ENCODE assay signal across 21 cellular contexts in genomic region chr16:52731219-52731875, GRCh38.
"Had no signal": no experiment of that assay in that cellular context is flagged by ENCODE, and none has a peak within 500 bp of the region (broad histone marks: within the 10 kb centered on the region; RNA-seq: fewer than 3 reads in every experiment).

No MANE protein-coding gene starts in this region.

- H3K9me3 ChIP-seq: lower lobe of right lung, mucosa of descending colon had no signal

- H3K36me3 ChIP-seq: esophagus muscularis mucosa, gastroesophageal sphincter, heart left ventricle, left lung, lower lobe of right lung had no signal

- H3K4me1 ChIP-seq: foreskin keratinocyte, lower lobe of right lung had no signal

- FAIRE-seq: colon, endothelial cell of umbilical vein, frontal cortex had no signal

- ATAC-seq: foreskin keratinocyte, gastroesophageal sphincter, heart left ventricle, left cardiac atrium, left lung, left ventricle myocardium superior, lower lobe of right lung, mucosa of descending colon had no signal

- H3K27me3 ChIP-seq: foreskin keratinocyte, left lung had no signal

- DNase-seq: dermis blood vessel endothelial cell; dorsolateral prefrontal cortex; effector CD4-positive, alpha-beta T cell; effector memory CD4-positive, alpha-beta T cell; foreskin keratinocyte; heart left ventricle; hippocampal formation; immature natural killer cell; islet precursor cell; left cardiac atrium; left ventricle myocardium superior; lower lobe of right lung; mesenchymal stem cell; mucosa of descending colon had no signal

- H3K27ac ChIP-seq: coronary artery, dorsolateral prefrontal cortex, esophagus muscularis mucosa, foreskin keratinocyte, gastroesophageal sphincter, heart left ventricle, left lung, lower lobe of right lung had no signal

- H3K4me3 ChIP-seq: coronary artery, dorsolateral prefrontal cortex, esophagus muscularis mucosa, gastroesophageal sphincter, heart left ventricle, left lung, lower lobe of right lung, mucosa of descending colon had no signal
